Comparison of ENCODE assay signal across 11 cellular contexts in the genomic region with DNA sequence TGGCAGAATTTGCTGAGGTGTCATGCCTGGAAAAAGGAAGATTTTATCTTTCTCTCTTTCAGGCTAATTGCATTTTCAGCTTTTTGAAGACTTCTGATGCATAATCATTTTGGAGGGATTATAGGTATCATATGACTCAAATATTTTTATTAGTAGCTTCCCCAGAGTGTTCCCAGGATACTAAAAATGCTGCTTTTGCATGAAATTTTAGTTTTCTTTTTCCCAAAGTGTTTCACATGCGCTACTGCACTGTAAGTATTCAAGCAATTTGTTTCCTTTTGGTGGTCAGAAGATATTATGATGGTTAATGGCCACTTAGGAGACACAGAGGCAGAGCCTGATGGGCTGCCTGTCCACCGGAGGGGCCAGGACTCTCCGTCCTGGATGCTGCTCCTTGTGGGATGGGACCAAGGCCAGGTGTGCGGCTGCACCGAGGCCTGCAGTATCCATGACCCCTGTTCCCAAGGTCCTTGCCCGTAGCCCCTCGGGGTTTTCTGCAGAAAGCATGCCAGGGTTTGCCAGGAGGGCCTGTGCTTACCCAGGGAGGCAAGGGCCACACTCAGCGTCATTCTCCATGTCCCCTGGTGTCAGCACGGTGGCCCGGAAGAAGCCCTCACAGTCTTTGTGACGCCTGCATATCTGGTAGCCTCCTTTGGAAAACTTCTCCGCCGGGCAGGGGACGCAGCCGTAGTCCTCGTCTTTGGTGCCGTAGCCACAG.
A peak's percentile ranks its signal among the peaks of the same experiment; 100 is the strongest.
DNase-seq lines count a peak whose midpoint lies in the region; ATAC-seq and TF ChIP-seq lines count a peak whose summit lies in the region.
"Had no signal": no experiment of that assay in that cellular context is flagged by ENCODE, and none has a peak within 500 bp of the region (broad histone marks: within the 10 kb centered on the region; RNA-seq: fewer than 3 reads in every experiment).

No MANE protein-coding gene starts in this region.

- DNase-seq in Right ventricle myocardium inferior (ENCODE audit: missing footprints) (peak; percentile 30), heart right ventricle (no peak), glutamatergic neuron (no peak), type B pancreatic cell (ENCODE audit: extremely low spot score, unreplicated experiment) (no peak), OCI-M1 (lab: John Stamatoyannopoulos, UW) (no peak)
- DNase-seq in activated effector memory CD4-positive, alpha-beta T cell treated with anti-CD3 and anti-CD28 coated beads, Interleukin-2, amount 50 U/mL, for 16 hours = no peak

- no peak overlapping the region for H3K4me3 ChIP-seq in heart right ventricle
- no peak overlapping the region for H3K4me3 ChIP-seq in SU-DHL-6 (ENCODE audit: insufficient read depth, low read length, poor library complexity, severe bottlenecking)
- H3K4me3 ChIP-seq: BLaER1 treated with 17β-estradiol and CSF1 and Interleukin-3, amounts not matched to agents 10 nM and 100 nM; GM12878; SK-N-MC had no signal

- H3K36me3 Mint-ChIP-seq in glutamatergic neuron (ENCODE audit: unreplicated experiment) (no peaks in the 10 kb centered on the region), type B pancreatic cell (peaks cover 4% of the 10 kb centered on the region)

- H3K36me3 ChIP-seq in heart right ventricle = no peaks in the 10 kb centered on the region
- H3K36me3 ChIP-seq in SU-DHL-6 (ENCODE audit: low read length) = no peaks in the 10 kb centered on the region
- H3K36me3 ChIP-seq: BLaER1 treated with 17β-estradiol and CSF1 and Interleukin-3, amounts not matched to agents 10 nM and 100 nM had no signal

- H3K4me1 Mint-ChIP-seq in glutamatergic neuron (ENCODE audit: low read depth, unreplicated experiment) (peaks cover 8% of the 10 kb centered on the region), type B pancreatic cell (ENCODE audit: unreplicated experiment) (peaks cover 46% of the 10 kb centered on the region)

- no peak for ATAC-seq in Right ventricle myocardium inferior
- ATAC-seq in heart right ventricle = no peak
- no peak for ATAC-seq in HG02973 (IDR thresholded peaks at IDR 0.05; ENCODE audit: unreplicated experiment)

- H3K9me3 ChIP-seq in heart right ventricle = no peaks in the 10 kb centered on the region
- no peaks in the 10 kb centered on the region for H3K9me3 ChIP-seq in SU-DHL-6 (ENCODE audit: insufficient read depth, low read length)
- H3K9me3 ChIP-seq: BLaER1 treated with 17β-estradiol and CSF1 and Interleukin-3, amounts not matched to agents 10 nM and 100 nM had no signal

- H3K27ac Mint-ChIP-seq in glutamatergic neuron (ENCODE audit: unreplicated experiment) = no peak overlapping the region
- peak overlapping the region; percentile 10 for H3K27ac Mint-ChIP-seq in type B pancreatic cell

- peaks cover 3% of the 10 kb centered on the region for H3K27me3 Mint-ChIP-seq in glutamatergic neuron (ENCODE audit: unreplicated experiment)
- H3K27me3 Mint-ChIP-seq in type B pancreatic cell = no peaks in the 10 kb centered on the region

- no peaks in the 10 kb centered on the region for H3F3A ChIP-seq in SU-DHL-6 (ENCODE audit: insufficient read depth)

- no peak overlapping the region for H3K4me2 ChIP-seq in SU-DHL-6 (ENCODE audit: low read depth, low read length, poor library complexity, severe bottlenecking)
- H3K4me2 ChIP-seq: BLaER1 treated with 17β-estradiol and CSF1 and Interleukin-3, amounts not matched to agents 10 nM and 100 nM had no signal

- H3K9ac ChIP-seq in SU-DHL-6 (ENCODE audit: low read length) = no peak overlapping the region
- H3K9ac ChIP-seq: BLaER1 treated with 17β-estradiol and CSF1 and Interleukin-3, amounts not matched to agents 10 nM and 100 nM had no signal

- WGBS in heart right ventricle, 2 donors = 87 to 92% methylated on average over 17 of the region's 17 CpGs

- H3K4me3 Mint-ChIP-seq in glutamatergic neuron (ENCODE audit: unreplicated experiment) (no peak overlapping the region), type B pancreatic cell (no peak overlapping the region)

- H4K20me1 ChIP-seq in SU-DHL-6 (ENCODE audit: low read depth, low read length) = no peaks in the 10 kb centered on the region
- H4K20me1 ChIP-seq: BLaER1 treated with 17β-estradiol and CSF1 and Interleukin-3, amounts not matched to agents 10 nM and 100 nM had no signal

- H3K9me2 ChIP-seq in SU-DHL-6 (replicated peaks; ENCODE audit: insufficient read depth, low read length) = no peaks in the 10 kb centered on the region

- H2AFZ ChIP-seq in SU-DHL-6 (ENCODE audit: low read depth, low read length, severe bottlenecking) = no peak overlapping the region

- TF ChIP-seq CTCF in heart right ventricle (IDR thresholded peaks at IDR 0.05) = no peak
- TF ChIP-seq CTCF in SU-DHL-6 (IDR thresholded peaks at IDR 0.05; ENCODE audit: insufficient read depth, low read length, poor library complexity, severe bottlenecking) = peak; percentile 6
- peak; percentile 34 for TF ChIP-seq CTCF in glutamatergic neuron (IDR thresholded peaks at IDR 0.05; ENCODE audit: partially characterized antibody, unreplicated experiment)
- no peak for TF ChIP-seq CTCF in type B pancreatic cell (conservative IDR thresholded peaks at IDR 0.05)

- H3K27ac ChIP-seq in heart right ventricle (no peak overlapping the region), SU-DHL-6 (ENCODE audit: low read depth, low read length) (no peak overlapping the region)
- H3K27ac ChIP-seq: BLaER1 treated with 17β-estradiol and CSF1 and Interleukin-3, amounts not matched to agents 10 nM and 100 nM; SK-N-MC had no signal

- H3K4me1 ChIP-seq in heart right ventricle = peaks cover 0 to 18% (median 11%) of the 10 kb centered on the region in 9 donors

- H3K9me3 Mint-ChIP-seq in glutamatergic neuron (ENCODE audit: unreplicated experiment) (peaks cover 8% of the 10 kb centered on the region), type B pancreatic cell (no peaks in the 10 kb centered on the region)

- no peaks in the 10 kb centered on the region for H3K79me2 ChIP-seq in SU-DHL-6 (ENCODE audit: insufficient read depth, low read length)

- H3K27me3 ChIP-seq in heart right ventricle = peaks cover 0 to 27% (median 0%) of the 10 kb centered on the region in 7 donors
- H3K27me3 ChIP-seq in SU-DHL-6 (ENCODE audit: low read length) = no peaks in the 10 kb centered on the region
- H3K27me3 ChIP-seq: BLaER1 treated with 17β-estradiol and CSF1 and Interleukin-3, amounts not matched to agents 10 nM and 100 nM had no signal

- intact Hi-C loops in Right ventricle myocardium inferior (cut with DNase I) = loop anchor here (2.0 kb wide), 1 partner anchor 60 kb away; the partner anchor contains the start of gene EDAR
- intact Hi-C loops in heart right ventricle (cut with DNase I) = loop anchor here in 8 of 10 donors (2.0 to 10.0 kb wide), 3 partner anchors 58 to 576 kb away; partner anchors contain the start of gene EDAR (in 8 of the 8)

Comparison
In these comparisons a context has a peak if more than half of its experiments do, and no peak if none do; other contexts are left out.
1. CTCF ChIP-seq: peak in SU-DHL-6 (single experiment) and glutamatergic neuron (single experiment); none in heart right ventricle (0 of 9) and type B pancreatic cell (single experiment).